ENCODE assay signal across 8 cellular contexts in genomic region chr5:138035605-138036537, GRCh38. TPM values are rescaled to one million over a fixed set of nuclear protein-coding genes. Genes with fewer than 3 reads are reported as not detected.
DNase-seq lines count a peak whose midpoint lies in the region; ATAC-seq and TF ChIP-seq lines count a peak whose summit lies in the region.

No MANE protein-coding gene starts in this region.

- H3K27ac Mint-ChIP-seq in activated CD4-positive, alpha-beta memory T cell treated with anti-CD3 and anti-CD28 coated beads, Interleukin-2, amount 10 ng/mL, durations not matched to agents 7 days and 5 days = no peak overlapping the region
- H3K27ac Mint-ChIP-seq in memory B cell = peak overlapping the region; percentile 31

- ATAC-seq in GM18870 (IDR thresholded peaks at IDR 0.05; ENCODE audit: unreplicated experiment) (peak; percentile 44), memory B cell (ENCODE audit: low read depth) (peak; percentile 43)

- TF ChIP-seq CTCF in AG09319 (IDR thresholded peaks at IDR 0.05; ENCODE audit: low read depth, low read length) = peak; percentile 88

- CTCF ChIA-PET in activated CD4-positive, alpha-beta memory T cell treated with anti-CD3 and anti-CD28 coated beads, Interleukin-2, amount 10 ng/mL, durations not matched to agents 7 days and 5 days (lab: Charles Lee) = interaction anchor here (0.6 to 5.6 kb wide), 31 partner anchors 8 to 513 kb away, joined by 3 to 133 read pairs (median 4); partner anchors contain the start of gene CDC23

- no peak overlapping the region for H3K4me3 Mint-ChIP-seq in activated CD4-positive, alpha-beta memory T cell treated with anti-CD3 and anti-CD28 coated beads, Interleukin-2, amount 10 ng/mL, durations not matched to agents 7 days and 5 days
- H3K4me3 Mint-ChIP-seq in memory B cell = no peak overlapping the region

- H3K9me3 Mint-ChIP-seq in activated CD4-positive, alpha-beta memory T cell treated with anti-CD3 and anti-CD28 coated beads, Interleukin-2, amount 10 ng/mL, durations not matched to agents 7 days and 5 days = no peaks in the 10 kb centered on the region
- no peaks in the 10 kb centered on the region for H3K9me3 Mint-ChIP-seq in memory B cell

- no peaks in the 10 kb centered on the region for H3K27me3 Mint-ChIP-seq in activated CD4-positive, alpha-beta memory T cell treated with anti-CD3 and anti-CD28 coated beads, Interleukin-2, amount 10 ng/mL, durations not matched to agents 7 days and 5 days
- no peaks in the 10 kb centered on the region for H3K27me3 Mint-ChIP-seq in memory B cell

- H3K4me1 Mint-ChIP-seq in activated CD4-positive, alpha-beta memory T cell treated with anti-CD3 and anti-CD28 coated beads, Interleukin-2, amount 10 ng/mL, durations not matched to agents 7 days and 5 days = peaks cover 38% of the 10 kb centered on the region
- H3K4me1 Mint-ChIP-seq in memory B cell = peaks cover 17% of the 10 kb centered on the region

- H3K36me3 Mint-ChIP-seq in activated CD4-positive, alpha-beta memory T cell treated with anti-CD3 and anti-CD28 coated beads, Interleukin-2, amount 10 ng/mL, durations not matched to agents 7 days and 5 days (ENCODE audit: low read depth) = peaks cover 15% of the 10 kb centered on the region
- H3K36me3 Mint-ChIP-seq in memory B cell = peaks cover 2% of the 10 kb centered on the region

- POLR2A ChIA-PET in activated CD4-positive, alpha-beta memory T cell treated with anti-CD3 and anti-CD28 coated beads, Interleukin-2, amount 10 ng/mL, durations not matched to agents 7 days and 5 days (lab: Charles Lee) = interaction anchor here (0.9 to 4.1 kb wide), 4 partner anchors 13 to 284 kb away, joined by 3 to 16 read pairs (median 6); partner anchors contain the start of genes BRD8 and KIF20A

- DNase-seq in AG09319 (ENCODE audit: extremely low read depth, low read depth) (peak; percentile 71), HK-2 (ENCODE audit: unreplicated experiment) (peak; percentile 33), NCI-H82 treated with DMSO at 0.1 percent for 48 hours (lab: John Stamatoyannopoulos, UW; ENCODE audit: unreplicated experiment) (peak; percentile 81), memory B cell (ENCODE audit: low spot score in 2 of 2) (peak; percentile 51 to 71)
- peak; percentile 68 for DNase-seq in activated CD4-positive, alpha-beta memory T cell treated with anti-CD3 and anti-CD28 coated beads, Interleukin-2, amount 10 ng/mL, durations not matched to agents 7 days and 5 days
- DNase-seq in effector CD8-positive, alpha-beta T cell (lab: John Stamatoyannopoulos, UW) = peak; percentile 34
- DNase-seq in stimulated activated CD8-positive, alpha-beta memory T cell treated with anti-CD3 and anti-CD28 coated beads, Interleukin-2, amount 100 ng/mL, for 48 hours (ENCODE audit: low read depth in 2 of 2) = peak; percentile 27 to 33

RNA-seq across cellular contexts. Expression of gene FAM13B, which starts 3.0 kb away (rescaled TPM):
- total RNA-seq in activated CD4-positive, alpha-beta memory T cell treated with anti-CD3 and anti-CD28 coated beads, Interleukin-2, amount 10 ng/mL, durations not matched to agents 7 days and 5 days = 10 to 100 TPM; 24.9 to 25.3 TPM

RNA-seq across cellular contexts. Expression of gene WNT8A, which starts 48.0 kb away (rescaled TPM):
- total RNA-seq in activated CD4-positive, alpha-beta memory T cell treated with anti-CD3 and anti-CD28 coated beads, Interleukin-2, amount 10 ng/mL, durations not matched to agents 7 days and 5 days = not detected

Comparison
In these comparisons a context has a peak if more than half of its experiments do, and no peak if none do; other contexts are left out.
1. Peak in every context shown above with its lines: DNase-seq and ATAC-seq.
2. DNase-seq: peak in every context shown above with its lines; median percentile 81 in NCI-H82 treated with DMSO at 0.1 percent for 48 hours; 71 in AG09319; 68 in activated CD4-positive, alpha-beta memory T cell treated with anti-CD3 and anti-CD28 coated beads, Interleukin-2, amount 10 ng/mL, durations not matched to agents 7 days and 5 days; 61 in memory B cell; 34 in effector CD8-positive, alpha-beta T cell; 33 in HK-2; 30 in stimulated activated CD8-positive, alpha-beta memory T cell treated with anti-CD3 and anti-CD28 coated beads, Interleukin-2, amount 100 ng/mL, for 48 hours.